ENCODE assay signal across 8 cellular contexts in the genomic region with DNA sequence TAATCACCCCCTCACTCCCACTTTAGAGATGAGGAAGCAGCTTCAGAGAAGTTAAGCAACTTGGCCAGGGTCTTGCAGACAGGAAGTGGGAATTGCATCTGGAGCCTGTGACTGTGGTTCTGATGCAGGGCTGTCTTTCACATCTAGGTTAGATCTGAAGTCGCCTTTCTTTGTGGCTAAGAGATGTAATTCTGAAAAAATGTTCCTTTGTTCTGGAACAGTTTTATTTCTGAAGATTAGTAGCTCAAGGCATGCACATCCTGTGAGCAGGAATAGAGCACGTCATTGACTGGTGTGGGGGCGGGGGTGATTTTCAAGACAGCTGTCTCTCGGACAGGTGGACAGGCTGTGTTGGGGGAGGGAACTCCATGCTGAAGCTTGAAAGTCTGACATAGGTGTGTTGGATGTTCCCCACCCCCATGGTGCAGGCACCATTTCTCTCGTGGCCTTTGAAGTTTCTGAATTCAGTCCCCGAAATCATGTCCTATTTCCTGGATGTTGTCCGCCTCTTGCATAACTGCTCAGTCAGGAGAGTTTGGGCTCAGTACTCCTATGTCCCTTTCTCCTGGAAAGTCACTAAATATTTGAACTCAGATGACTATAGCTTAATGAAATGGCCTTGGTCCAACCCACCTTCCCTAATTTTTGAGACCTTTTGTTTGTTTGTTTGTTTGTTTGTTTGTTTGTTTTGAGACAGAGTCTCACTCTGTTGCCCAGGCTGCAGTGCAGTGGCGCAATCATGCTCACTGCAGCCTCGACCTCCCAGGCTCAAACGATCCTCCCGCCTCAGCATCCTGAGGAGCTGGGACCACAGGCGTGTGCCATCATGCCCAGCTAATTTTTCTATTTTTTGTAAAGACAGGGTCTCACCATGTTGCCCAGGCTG. TPM values are rescaled to one million over a fixed set of nuclear protein-coding genes. Genes with fewer than 3 reads are reported as not detected.
A peak's percentile ranks its signal among the peaks of the same experiment; 100 is the strongest.
DNase-seq lines count a peak whose midpoint lies in the region; ATAC-seq and TF ChIP-seq lines count a peak whose summit lies in the region.

No MANE protein-coding gene starts in this region.

- H3K27me3 ChIP-seq in MG63: no peaks in the 10 kb centered on the region
- no peaks in the 10 kb centered on the region for H3K27me3 ChIP-seq in lung (ENCODE audit: control insufficient read depth, insufficient read depth)

- H3K4me3 ChIP-seq in MG63 (no peak overlapping the region), astrocyte of the cerebellum (ENCODE audit: low read depth, low read length) (no peak overlapping the region), lung (no peak overlapping the region)

- TF ChIP-seq CTCF in astrocyte of the cerebellum (IDR thresholded peaks at IDR 0.05; ENCODE audit: low read depth, low read length, missing control alignments): no peak
- TF ChIP-seq CTCF in lung (IDR thresholded peaks at IDR 0.05; ENCODE audit: control extremely low read depth, extremely low read depth): no peak

- no peaks in the 10 kb centered on the region for H3K36me3 ChIP-seq in MG63
- no peaks in the 10 kb centered on the region for H3K36me3 ChIP-seq in lung (ENCODE audit: control insufficient read depth in 2 of 2, insufficient read depth in 2 of 2, low read length in 2 of 2)

- 48 to 62% methylated on average over 12 of the region's 12 CpGs for WGBS in lung, 2 donors

- H3K9me3 ChIP-seq in MG63 (no peaks in the 10 kb centered on the region; the same call in 1 of the 2 replicates), lung (ENCODE audit: control insufficient read depth in 2 of 2, insufficient read depth in 1 of 2, low read length in 1 of 2) (no peaks in the 10 kb centered on the region)

- H3K27ac ChIP-seq in lung (ENCODE audit: low read depth in 1 of 2, low read length in 1 of 2): peak overlapping the region in 1 of 2 donors; percentile 45

- in situ Hi-C loops in astrocyte of the cerebellum (cut with HindIII; ENCODE audit: low sequenced_read_pairs): no loop called here

- DNase-seq in COLO829 (ENCODE audit: low spot score) (peak; percentile 64), MG63 (peak; percentile 69), astrocyte of the cerebellum (ENCODE audit: low read depth) (peak; percentile 60), lung (ENCODE audit: low spot score) (peak; percentile 35), cortex of kidney (lab: John Stamatoyannopoulos, UW) (no peak), NCI-H526 (lab: John Stamatoyannopoulos, UW) (no peak)
- DNase-seq in central memory CD4-positive, alpha-beta T cell: no peak

- ATAC-seq in lung (ENCODE audit: insufficient read depth, low FRiP score) (no peak), GM21515 (IDR thresholded peaks at IDR 0.05; ENCODE audit: unreplicated experiment) (no peak)

- peaks cover 0 to 14% of the 10 kb centered on the region in 2 donors for H3K4me1 ChIP-seq in lung (ENCODE audit: control insufficient read depth in 2 of 2, insufficient read depth in 2 of 2, low read length in 2 of 2)

RNA-seq across cellular contexts. Expression of a gene that starts 21.0 kb away (rescaled TPM):
- 226 and 252 TPM in 2 replicates for total RNA-seq in MG63 (2014; rRNA removed; shearing (Covaris generic); ENCODE audit: low replicate concordance)
- total RNA-seq in lung: 100 to 1,000 TPM; 159 to 219 TPM
- 100 to 1,000 TPM in 1 of 2 donors, 10 to 100 TPM in 1; 70.5 to 128 TPM for polyA plus RNA-seq in lung

RNA-seq across cellular contexts. Expression of a gene that starts 45.9 kb away (rescaled TPM):
- total RNA-seq in MG63 (2014; rRNA removed; shearing (Covaris generic); ENCODE audit: low replicate concordance): not detected in 2 replicates
- total RNA-seq in lung: not detected
- polyA plus RNA-seq in lung: under 1 TPM; 0.04 to 0.07 TPM

RNA-seq across cellular contexts. Expression of a gene that starts 50.9 kb away (rescaled TPM):
- not detected in 2 replicates for total RNA-seq in MG63 (2014; rRNA removed; shearing (Covaris generic); ENCODE audit: low replicate concordance)
- 1 to 10 TPM in 1 of 2 donors, under 1 TPM in 1; 0.71 to 8.4 TPM for total RNA-seq in lung
- polyA plus RNA-seq in lung: under 1 TPM; 0.72 to 0.94 TPM

Comparison
In these comparisons a context has a peak if more than half of its experiments do, and no peak if none do; other contexts are left out.
1. DNase-seq: peak in COLO829 (single experiment), MG63 (single experiment), astrocyte of the cerebellum (single experiment) and lung (single experiment); none in cortex of kidney (single experiment), central memory CD4-positive, alpha-beta T cell (single experiment) and NCI-H526 (0 of 2).